Comparison of ENCODE assay signal across 8 cellular contexts in the genomic region with DNA sequence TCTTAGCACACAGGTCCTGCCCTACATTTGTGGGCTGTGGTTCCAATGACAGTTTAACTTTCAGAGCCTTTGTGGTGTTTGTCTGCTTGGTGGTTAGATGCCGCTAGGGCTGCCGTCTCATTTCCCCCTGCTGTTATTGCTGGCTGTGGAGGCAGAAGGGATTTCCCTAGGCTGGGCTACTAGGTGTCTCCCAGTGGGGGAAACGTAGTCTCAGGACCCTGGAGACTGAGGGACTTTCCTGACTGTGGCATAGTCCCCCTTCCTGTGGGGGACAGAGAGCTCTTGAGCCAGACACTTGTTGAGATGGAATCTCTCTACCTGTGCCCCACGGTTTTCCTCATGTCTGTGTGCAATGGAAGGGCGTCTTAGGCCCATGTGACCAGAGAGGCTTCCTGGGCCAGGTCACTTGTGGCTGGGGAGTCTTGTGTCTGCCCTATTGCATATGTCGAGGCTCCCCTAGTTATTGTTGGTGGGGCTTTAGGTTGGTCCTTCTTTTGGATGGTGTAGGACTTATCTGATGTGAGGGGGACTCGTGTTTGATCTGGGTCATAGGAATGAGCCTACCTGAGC.
DNase-seq lines count a peak whose midpoint lies in the region; ATAC-seq and TF ChIP-seq lines count a peak whose summit lies in the region.

No MANE protein-coding gene starts in this region.

- peak; percentile 98 for ATAC-seq in GM21360 (IDR thresholded peaks at IDR 0.05; ENCODE audit: unreplicated experiment)
- peak; percentile 97 for ATAC-seq in HG03565 (IDR thresholded peaks at IDR 0.05; ENCODE audit: unreplicated experiment)
- no peak for ATAC-seq in aorta (ENCODE audit: low FRiP score)

- H3K4me3 Mint-ChIP-seq in neural progenitor cell: no peak overlapping the region

- 69 to 77% methylated on average over 7 of the region's 7 CpGs for WGBS in aorta, 2 donors

- H3K4me3 ChIP-seq in neural progenitor cell (no peak overlapping the region), aorta (ENCODE audit: low read length in 2 of 2) (no peak overlapping the region), dorsolateral prefrontal cortex (no peak overlapping the region)

- H3K4me1 ChIP-seq in neural progenitor cell (peaks cover 38% of the 10 kb centered on the region), aorta (ENCODE audit: control insufficient read depth in 1 of 2, insufficient read depth in 2 of 2, low read length in 2 of 2) (peaks cover 5 to 14% of the 10 kb centered on the region in 2 donors)

- H3K27ac ChIP-seq in neural progenitor cell (no peak overlapping the region), aorta (ENCODE audit: low read depth in 1 of 2, low read length in 2 of 2) (no peak overlapping the region), dorsolateral prefrontal cortex (no peak overlapping the region)

- peaks cover 2% of the 10 kb centered on the region for H3K27me3 Mint-ChIP-seq in neural progenitor cell (ENCODE audit: insufficient read depth, low read depth)

- H3K79me2 ChIP-seq in neural progenitor cell (ENCODE audit: low read depth): peaks cover 59% of the 10 kb centered on the region

- no peak overlapping the region for H3K9ac ChIP-seq in neural progenitor cell

- peak overlapping the region; percentile 37 for H3K4me2 ChIP-seq in neural progenitor cell

- DNase-seq in CD1c-positive myeloid dendritic cell (ENCODE audit: extremely low spot score) (peak; percentile 52), neural progenitor cell (ENCODE audit: low spot score) (peak; percentile 33), aorta (no peak), DMS53 treated with DMSO at 0.1 percent for 48 hours (lab: John Stamatoyannopoulos, UW; ENCODE audit: unreplicated experiment) (no peak), dorsolateral prefrontal cortex (no peak)
- DNase-seq in activated CD8-positive, alpha-beta memory T cell treated with anti-CD3 and anti-CD28 coated beads, Interleukin-2, amount 50 U/mL, for 24 hours (ENCODE audit: extremely low read depth): peak; percentile 35

- no peak overlapping the region for H2AFZ ChIP-seq in neural progenitor cell (replicated peaks)

- H3K9me3 Mint-ChIP-seq in neural progenitor cell: no peaks in the 10 kb centered on the region

- H3K27me3 ChIP-seq in neural progenitor cell: no peaks in the 10 kb centered on the region
- no peaks in the 10 kb centered on the region for H3K27me3 ChIP-seq in aorta (ENCODE audit: control insufficient read depth in 1 of 2, insufficient read depth in 2 of 2, low read length in 1 of 2)
- no peaks in the 10 kb centered on the region for H3K27me3 ChIP-seq in dorsolateral prefrontal cortex

- TF ChIP-seq CTCF in neural progenitor cell (IDR thresholded peaks at IDR 0.05) (no peak), dorsolateral prefrontal cortex (IDR thresholded peaks at IDR 0.05 in 54 of 56, conservative IDR thresholded peaks at IDR 0.05 in 2 of 56; ENCODE audit: low read depth in 1 of 56, partially characterized antibody in 56 of 56) (no peak)

- H3K9me3 ChIP-seq in neural progenitor cell (ENCODE audit: low read depth): no peaks in the 10 kb centered on the region
- H3K9me3 ChIP-seq in aorta (ENCODE audit: control insufficient read depth, low read length): no peaks in the 10 kb centered on the region

- intact Hi-C loops in aorta (cut with DNase I): no loop called here
- intact Hi-C loops in dorsolateral prefrontal cortex (cut with DNase I): no loop called here

- H4K20me1 ChIP-seq in neural progenitor cell (ENCODE audit: low read depth): peaks cover 18% of the 10 kb centered on the region

- peaks cover 8% of the 10 kb centered on the region for H3F3A ChIP-seq in neural progenitor cell (ENCODE audit: low read depth)

- peaks cover 23% of the 10 kb centered on the region for H3K4me1 Mint-ChIP-seq in neural progenitor cell

- H3K36me3 Mint-ChIP-seq in neural progenitor cell: peaks cover 4% of the 10 kb centered on the region

- no peaks in the 10 kb centered on the region for H3K36me3 ChIP-seq in neural progenitor cell
- H3K36me3 ChIP-seq in aorta (ENCODE audit: control insufficient read depth in 1 of 2, insufficient read depth in 2 of 2, low read length in 1 of 2): no peaks in the 10 kb centered on the region

- H3K27ac Mint-ChIP-seq in neural progenitor cell: no peak overlapping the region

Comparison
In these comparisons a context has a peak if more than half of its experiments do, and no peak if none do; other contexts are left out.
1. DNase-seq: peak in CD1c-positive myeloid dendritic cell (single experiment), activated CD8-positive, alpha-beta memory T cell treated with anti-CD3 and anti-CD28 coated beads, Interleukin-2, amount 50 U/mL, for 24 hours (single experiment) and neural progenitor cell (single experiment); none in aorta (0 of 2), DMS53 treated with DMSO at 0.1 percent for 48 hours (single experiment) and dorsolateral prefrontal cortex (0 of 10).